In the genomic region with DNA sequence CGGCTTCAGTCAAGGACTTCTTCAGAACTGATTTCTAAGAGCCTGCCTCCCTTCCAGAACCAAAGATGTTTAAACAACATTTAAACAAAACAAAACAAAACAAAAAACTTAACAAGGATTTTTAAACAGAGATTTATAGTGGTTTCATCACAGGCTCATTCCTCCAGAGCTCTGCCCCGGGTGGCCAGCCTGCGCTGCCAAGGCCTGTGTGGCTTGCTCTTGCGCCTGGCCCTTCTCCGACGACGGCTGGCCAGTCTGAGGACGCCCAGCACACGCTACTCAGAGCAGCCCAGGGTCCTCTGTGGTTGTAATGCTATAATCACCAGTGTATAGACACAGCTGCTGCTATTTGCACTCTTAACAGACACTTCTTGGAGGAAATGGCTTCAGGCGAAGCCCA, we compare ENCODE assay signal across 26 cellular contexts.
A peak's percentile ranks its signal among the peaks of the same experiment; 100 is the strongest.
DNase-seq lines count a peak whose midpoint lies in the region; ATAC-seq and TF ChIP-seq lines count a peak whose summit lies in the region.
"Had no signal": no experiment of that assay in that cellular context is flagged by ENCODE, and none has a peak within 500 bp of the region (broad histone marks: within the 10 kb centered on the region; RNA-seq: fewer than 3 reads in every experiment).

No MANE protein-coding gene starts in this region.

- TF ChIP-seq CTCF in AG04450 (IDR thresholded peaks at IDR 0.05; ENCODE audit: low read depth, low read length) (no peak), esophagus squamous epithelium (IDR thresholded peaks at IDR 0.05) (no peak), mucosa of descending colon (IDR thresholded peaks at IDR 0.05) (no peak), stomach (IDR thresholded peaks at IDR 0.05) (no peak), breast epithelium (IDR thresholded peaks at IDR 0.05) (no peak), foreskin keratinocyte (conservative IDR thresholded peaks at IDR 0.05) (no peak)

- no peaks in the 10 kb centered on the region for H3K27me3 Mint-ChIP-seq in natural killer cell treated with Interleukin-12 subunit alpha and Interleukin-12 subunit beta and Interleukin-15 and Interleukin-18, amount 100 ng/mL, for 72 hours
- H3K27me3 Mint-ChIP-seq: activated CD4-positive, alpha-beta T cell treated with anti-CD3 and anti-CD28 coated beads for 36 hours; activated naive CD4-positive, alpha-beta T cell treated with anti-CD3 and anti-CD28 coated beads, Interleukin-2, amount 50 U/mL, for 24 hours had no signal

- WGBS in esophagus squamous epithelium, 2 donors: 36 to 42% methylated on average over 10 of the region's 10 CpGs
- WGBS in stomach, 5 donors: 62 to 75% (median 65%) methylated on average over 10 of the region's 10 CpGs

- no peak overlapping the region for H3K27ac Mint-ChIP-seq in natural killer cell treated with Interleukin-12 subunit alpha and Interleukin-12 subunit beta and Interleukin-15 and Interleukin-18, amount 100 ng/mL, for 72 hours
- H3K27ac Mint-ChIP-seq: activated CD4-positive, alpha-beta T cell treated with anti-CD3 and anti-CD28 coated beads for 36 hours; activated naive CD4-positive, alpha-beta T cell treated with anti-CD3 and anti-CD28 coated beads, Interleukin-2, amount 50 U/mL, for 24 hours; neural progenitor cell; progenitor cell of endocrine pancreas had no signal

- no peaks in the 10 kb centered on the region for H3K36me3 ChIP-seq in esophagus squamous epithelium
- no peaks in the 10 kb centered on the region for H3K36me3 ChIP-seq in mucosa of descending colon (ENCODE audit: low read depth)
- no peaks in the 10 kb centered on the region for H3K36me3 ChIP-seq in stomach
- no peaks in the 10 kb centered on the region for H3K36me3 ChIP-seq in breast epithelium
- H3K36me3 ChIP-seq: colonic mucosa, neural progenitor cell, right lobe of liver, SJCRH30, upper lobe of left lung had no signal

- POLR2A ChIA-PET in AG04450 (lab: Yijun Ruan, JAX): no interaction called here

- H3K4me3 Mint-ChIP-seq in natural killer cell treated with Interleukin-12 subunit alpha and Interleukin-12 subunit beta and Interleukin-15 and Interleukin-18, amount 100 ng/mL, for 72 hours: no peak overlapping the region
- H3K4me3 Mint-ChIP-seq: activated CD4-positive, alpha-beta T cell treated with anti-CD3 and anti-CD28 coated beads for 36 hours; activated naive CD4-positive, alpha-beta T cell treated with anti-CD3 and anti-CD28 coated beads, Interleukin-2, amount 50 U/mL, for 24 hours; neural progenitor cell had no signal

- H3K27ac ChIP-seq in AG04450 (ENCODE audit: low read depth, low read length): peak overlapping the region; percentile 11
- H3K27ac ChIP-seq in esophagus squamous epithelium: peak overlapping the region in 3 of 4 donors; percentile 42 to 79 (median 78)
- peak overlapping the region; percentile 42 to 77 (median 57) for H3K27ac ChIP-seq in stomach
- H3K27ac ChIP-seq in breast epithelium: no peak overlapping the region
- H3K27ac ChIP-seq in foreskin keratinocyte: no peak overlapping the region
- H3K27ac ChIP-seq: colonic mucosa, neural progenitor cell, right lobe of liver, SJCRH30, upper lobe of left lung had no signal

- CTCF ChIA-PET in AG04450 (lab: Charles Lee): interaction anchor here (0.9 to 1.1 kb wide), 2 partner anchors 103 to 384 kb away, joined by 3 read pairs; no protein-coding TSS in a partner anchor

- no peaks in the 10 kb centered on the region for H3K36me3 Mint-ChIP-seq in natural killer cell treated with Interleukin-12 subunit alpha and Interleukin-12 subunit beta and Interleukin-15 and Interleukin-18, amount 100 ng/mL, for 72 hours
- H3K36me3 Mint-ChIP-seq: activated naive CD4-positive, alpha-beta T cell treated with anti-CD3 and anti-CD28 coated beads, Interleukin-2, amount 50 U/mL, for 24 hours; neural progenitor cell had no signal

- ATAC-seq in mucosa of descending colon (peak; percentile 52), HG02610 (IDR thresholded peaks at IDR 0.05; ENCODE audit: unreplicated experiment) (no peak), foreskin keratinocyte (no peak)
- ATAC-seq in natural killer cell treated with Interleukin-12 subunit alpha and Interleukin-12 subunit beta and Interleukin-15 and Interleukin-18, amount 100 ng/mL, for 72 hours: no peak
- ATAC-seq: activated CD4-positive, alpha-beta T cell treated with anti-CD3 and anti-CD28 coated beads for 36 hours; right lobe of liver had no signal

- H3K9me3 Mint-ChIP-seq in natural killer cell treated with Interleukin-12 subunit alpha and Interleukin-12 subunit beta and Interleukin-15 and Interleukin-18, amount 100 ng/mL, for 72 hours: peaks cover 16% of the 10 kb centered on the region
- H3K9me3 Mint-ChIP-seq: neural progenitor cell had no signal

- no peak for DNase-seq in AG04450 (ENCODE audit: low read depth, low spot score)
- DNase-seq in esophagus squamous epithelium (lab: John Stamatoyannopoulos, UW): no peak
- DNase-seq in mucosa of descending colon: peak in 2 of 3 donors; percentile 7 to 39
- DNase-seq in stomach: no peak
- DNase-seq in natural killer cell treated with Interleukin-12 subunit alpha and Interleukin-12 subunit beta and Interleukin-15 and Interleukin-18, amount 100 ng/mL, for 72 hours (ENCODE audit: low spot score): no peak
- DNase-seq in breast epithelium (ENCODE audit: low spot score in 2 of 2): no peak
- no peak for DNase-seq in foreskin keratinocyte
- DNase-seq: 8988T; activated CD4-positive, alpha-beta T cell treated with anti-CD3 and anti-CD28 coated beads for 36 hours; colonic mucosa; effector CD4-positive, alpha-beta T cell; foreskin melanocyte; mammary epithelial cell; NCI-H1048; NCI-H1694; NCI-H82; right lobe of liver; stimulated activated CD4-positive, alpha-beta T cell treated with anti-CD3 and anti-CD28 coated beads, Interleukin-12 subunit alpha, Interleukin-12 subunit beta, amount 100 ng/mL, for 4 hours; stimulated activated CD4-positive, alpha-beta T cell treated with anti-CD3 and anti-CD28 coated beads, Interleukin-4, amount 100 ng/mL, for 24 hours; T-helper 9 cell had no signal

- H3K4me1 ChIP-seq in esophagus squamous epithelium (no peaks in the 10 kb centered on the region), mucosa of descending colon (ENCODE audit: low read depth) (no peaks in the 10 kb centered on the region), stomach (peaks cover 0 to 27% (median 0%) of the 10 kb centered on the region in 4 donors), breast epithelium (no peaks in the 10 kb centered on the region), foreskin keratinocyte (no peaks in the 10 kb centered on the region)
- H3K4me1 ChIP-seq: colonic mucosa, neural progenitor cell, right lobe of liver, upper lobe of left lung had no signal

- no peaks in the 10 kb centered on the region for H3K4me1 Mint-ChIP-seq in natural killer cell treated with Interleukin-12 subunit alpha and Interleukin-12 subunit beta and Interleukin-15 and Interleukin-18, amount 100 ng/mL, for 72 hours (ENCODE audit: low read depth in 2 of 2)
- H3K4me1 Mint-ChIP-seq: activated CD4-positive, alpha-beta T cell treated with anti-CD3 and anti-CD28 coated beads for 36 hours; activated naive CD4-positive, alpha-beta T cell treated with anti-CD3 and anti-CD28 coated beads, Interleukin-2, amount 50 U/mL, for 24 hours; neural progenitor cell had no signal

- TF ChIP-seq POLR2A in esophagus squamous epithelium (IDR thresholded peaks at IDR 0.05): no peak
- TF ChIP-seq POLR2A in stomach (IDR thresholded peaks at IDR 0.05): no peak
- TF ChIP-seq POLR2A in breast epithelium (IDR thresholded peaks at IDR 0.05): no peak

- TF ChIP-seq EP300 in stomach (IDR thresholded peaks at IDR 0.05): no peak

- H3K27me3 ChIP-seq in AG04450 (ENCODE audit: control insufficient read depth, insufficient read depth, low read length): no peaks in the 10 kb centered on the region
- no peaks in the 10 kb centered on the region for H3K27me3 ChIP-seq in esophagus squamous epithelium
- H3K27me3 ChIP-seq in stomach: no peaks in the 10 kb centered on the region
- H3K27me3 ChIP-seq in breast epithelium: no peaks in the 10 kb centered on the region
- no peaks in the 10 kb centered on the region for H3K27me3 ChIP-seq in foreskin keratinocyte
- H3K27me3 ChIP-seq: colonic mucosa, neural progenitor cell, right lobe of liver, upper lobe of left lung had no signal

- no peak overlapping the region for H3K4me3 ChIP-seq in AG04450 (ENCODE audit: low read depth, low read length)
- H3K4me3 ChIP-seq in esophagus squamous epithelium: no peak overlapping the region
- H3K4me3 ChIP-seq in mucosa of descending colon: no peak overlapping the region
- H3K4me3 ChIP-seq in stomach: no peak overlapping the region
- H3K4me3 ChIP-seq in breast epithelium: no peak overlapping the region
- H3K4me3 ChIP-seq: colonic mucosa, neural progenitor cell, right lobe of liver, SJCRH30, upper lobe of left lung had no signal

- intact Hi-C loops in esophagus squamous epithelium (cut with DNase I): no loop called here
- intact Hi-C loops in mucosa of descending colon (cut with DNase I, micrococcal nuclease): no loop called here
- intact Hi-C loops in stomach (cut with DNase I; ENCODE audit: low total_unique reads): no loop called here
- intact Hi-C loops in breast epithelium (cut with DNase I; ENCODE audit: low total_unique reads): no loop called here

- H3K9me3 ChIP-seq in AG04450 (ENCODE audit: control insufficient read depth, insufficient read depth, low read length): no peaks in the 10 kb centered on the region
- H3K9me3 ChIP-seq in esophagus squamous epithelium: no peaks in the 10 kb centered on the region
- H3K9me3 ChIP-seq in mucosa of descending colon: no peaks in the 10 kb centered on the region
- H3K9me3 ChIP-seq in stomach: no peaks in the 10 kb centered on the region
- no peaks in the 10 kb centered on the region for H3K9me3 ChIP-seq in breast epithelium
- H3K9me3 ChIP-seq: colonic mucosa, right lobe of liver, SJCRH30, upper lobe of left lung had no signal

Comparison
In these comparisons a context has a peak if more than half of its experiments do, and no peak if none do; other contexts are left out.
1. DNase-seq: peak in mucosa of descending colon (2 of 3); none in AG04450 (single experiment), esophagus squamous epithelium (single experiment), stomach (single experiment), natural killer cell treated with Interleukin-12 subunit alpha and Interleukin-12 subunit beta and Interleukin-15 and Interleukin-18, amount 100 ng/mL, for 72 hours (single experiment), breast epithelium (0 of 2) and foreskin keratinocyte (0 of 2).
2. H3K27ac ChIP-seq: peak in AG04450 (single experiment), esophagus squamous epithelium (3 of 4) and stomach (5 of 5); none in breast epithelium (0 of 2) and foreskin keratinocyte (single experiment).